Comparison of ENCODE assay signal across 15 cellular contexts in the genomic region with DNA sequence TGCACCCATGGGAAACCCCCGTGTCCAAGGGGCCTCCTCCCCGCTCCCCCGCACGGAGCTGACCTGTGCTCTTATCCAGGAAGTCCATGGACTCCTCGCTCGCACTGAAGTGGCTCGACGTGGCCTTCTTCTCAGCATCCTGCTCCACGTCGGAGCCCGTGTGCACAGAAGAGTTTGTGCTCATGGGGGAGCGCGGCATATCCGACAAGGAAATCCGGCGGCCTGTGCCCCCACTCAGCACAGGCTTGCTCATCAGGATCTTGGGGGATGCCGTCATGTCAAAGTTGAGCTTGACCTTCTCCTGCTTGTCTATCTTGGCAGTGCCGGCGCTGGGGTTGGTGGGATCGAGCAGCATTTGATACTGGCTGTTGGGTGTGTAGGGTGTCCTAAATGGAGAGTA.
DNase-seq lines count a peak whose midpoint lies in the region; ATAC-seq and TF ChIP-seq lines count a peak whose summit lies in the region.
"Had no signal": no experiment of that assay in that cellular context is flagged by ENCODE, and none has a peak within 500 bp of the region (broad histone marks: within the 10 kb centered on the region; RNA-seq: fewer than 3 reads in every experiment).

No MANE protein-coding gene starts in this region.

- H3K9me3 Mint-ChIP-seq in nephron progenitor cell: no peaks in the 10 kb centered on the region
- H3K9me3 Mint-ChIP-seq: central memory CD8-positive, alpha-beta T cell had no signal

- DNase-seq in left ventricle myocardium inferior (no peak), cardiac septum (ENCODE audit: low spot score) (no peak), nephron progenitor cell (no peak), upper lobe of left lung (peak in 1 of 2 donors; percentile 57), pons (ENCODE audit: low spot score) (no peak), D341Med (ENCODE audit: low spot score) (no peak)
- DNase-seq: activated T-cell treated with anti-CD3 and anti-CD28 coated beads, Interleukin-2, amount 50 U/mL, for 1 hour; AML-193; mucosa of descending colon; NCI-H1048; NCI-H510A treated with DMSO at 0.1 percent for 48 hours; SIG-M5 had no signal

- peaks cover 68% of the 10 kb centered on the region for H3K36me3 Mint-ChIP-seq in nephron progenitor cell (ENCODE audit: low read depth)

- intact Hi-C loops in left ventricle myocardium inferior (cut with micrococcal nuclease) (no loop called here), cardiac septum (cut with DNase I) (loop anchor here (5.0 to 10.0 kb wide), 3 partner anchors 36 to 229 kb away; a partner anchor contains a TSS)

- peaks cover 46% of the 10 kb centered on the region for H3K4me1 Mint-ChIP-seq in nephron progenitor cell

- TF ChIP-seq CTCF in left ventricle myocardium inferior (IDR thresholded peaks at IDR 0.05; ENCODE audit: borderline replicate concordance): no peak
- TF ChIP-seq CTCF in nephron progenitor cell (IDR thresholded peaks at IDR 0.05): no peak
- no peak for TF ChIP-seq CTCF in upper lobe of left lung (IDR thresholded peaks at IDR 0.05)

- H3K36me3 ChIP-seq in left ventricle myocardium inferior: peaks cover 50% of the 10 kb centered on the region
- H3K36me3 ChIP-seq in upper lobe of left lung: peaks cover 11 to 70% (median 34%) of the 10 kb centered on the region in 4 donors

- WGBS in upper lobe of left lung, 2 donors: 97 to 98% methylated on average over 19 to 20 of the region's 20 CpGs

- H3K27ac ChIP-seq in left ventricle myocardium inferior (replicated peaks): peak overlapping the region; percentile 71
- peak overlapping the region; percentile 26 for H3K27ac ChIP-seq in angular gyrus (ENCODE audit: low read depth, low read length)
- H3K27ac ChIP-seq in upper lobe of left lung: peak overlapping the region in 3 of 4 donors; percentile 38 to 85 (median 66)

- H3K4me3 ChIP-seq in left ventricle myocardium inferior (no peak overlapping the region), upper lobe of left lung (no peak overlapping the region)
- H3K4me3 ChIP-seq: mucosa of descending colon had no signal

- peaks cover 56% of the 10 kb centered on the region for H3K4me1 ChIP-seq in left ventricle myocardium inferior
- H3K4me1 ChIP-seq in upper lobe of left lung: peaks cover 18 to 29% (median 27%) of the 10 kb centered on the region in 4 donors

- TF ChIP-seq EP300 in upper lobe of left lung (IDR thresholded peaks at IDR 0.05): no peak

- no peak for TF ChIP-seq POLR2A in upper lobe of left lung (IDR thresholded peaks at IDR 0.05)

- H3K27ac Mint-ChIP-seq in nephron progenitor cell: peak overlapping the region; percentile 74

- H3K27me3 ChIP-seq in left ventricle myocardium inferior (ENCODE audit: low read depth): no peaks in the 10 kb centered on the region
- no peaks in the 10 kb centered on the region for H3K27me3 ChIP-seq in upper lobe of left lung

- no peaks in the 10 kb centered on the region for H3K9me3 ChIP-seq in left ventricle myocardium inferior (replicated peaks)
- H3K9me3 ChIP-seq in upper lobe of left lung: no peaks in the 10 kb centered on the region
- H3K9me3 ChIP-seq: mucosa of descending colon had no signal

- H3K4me3 Mint-ChIP-seq in nephron progenitor cell: no peak overlapping the region
- H3K4me3 Mint-ChIP-seq: central memory CD8-positive, alpha-beta T cell had no signal

- ATAC-seq in upper lobe of left lung (ENCODE audit: low FRiP score in 2 of 2) (no peak), GM21381 (IDR thresholded peaks at IDR 0.05; ENCODE audit: unreplicated experiment) (no peak)
- ATAC-seq: mucosa of descending colon had no signal

- peaks cover 7% of the 10 kb centered on the region for H3K27me3 Mint-ChIP-seq in nephron progenitor cell (ENCODE audit: low read depth, poor library complexity)
- H3K27me3 Mint-ChIP-seq: central memory CD8-positive, alpha-beta T cell had no signal
